1 cellular context compared by ENCODE assay signal in genomic region chr6:4828187-4828698, GRCh38.
TF ChIP-seq lines count a peak whose summit lies in the region.

No MANE protein-coding gene starts in this region.

TF ChIP-seq in HepG2, 621 proteins besides CTCF, POLR2A, EP300 and RAD21:
- no peak for TF ChIP-seq ZBTB7B (CRISPR knock-in tag; IDR thresholded peaks at IDR 0.05)
- TF ChIP-seq FOSL1 (CRISPR knock-in tag; IDR thresholded peaks at IDR 0.05; ENCODE audit: borderline replicate concordance) = no peak
- TF ChIP-seq ARID5B (CRISPR knock-in tag; IDR thresholded peaks at IDR 0.05) = no peak
- no peak for TF ChIP-seq RBM22 (optimal IDR thresholded peaks at IDR 0.05; ENCODE audit: low read length)
- TF ChIP-seq TMF1 (CRISPR knock-in tag; IDR thresholded peaks at IDR 0.05; ENCODE audit: low read depth) = no peak
- no peak for TF ChIP-seq KAT8 (CRISPR knock-in tag; IDR thresholded peaks at IDR 0.05)
- no peak for TF ChIP-seq AKAP8 (CRISPR knock-in tag; IDR thresholded peaks at IDR 0.05)
- TF ChIP-seq ZNF317 (CRISPR knock-in tag; IDR thresholded peaks at IDR 0.05) = peak; percentile 97
- no peak for TF ChIP-seq SMARCE1 (IDR thresholded peaks at IDR 0.05; ENCODE audit: borderline replicate concordance)
TF ChIP-seq in HepG2: peak in this region for 1.
